ENCODE assay signal across 21 cellular contexts in the genomic region with DNA sequence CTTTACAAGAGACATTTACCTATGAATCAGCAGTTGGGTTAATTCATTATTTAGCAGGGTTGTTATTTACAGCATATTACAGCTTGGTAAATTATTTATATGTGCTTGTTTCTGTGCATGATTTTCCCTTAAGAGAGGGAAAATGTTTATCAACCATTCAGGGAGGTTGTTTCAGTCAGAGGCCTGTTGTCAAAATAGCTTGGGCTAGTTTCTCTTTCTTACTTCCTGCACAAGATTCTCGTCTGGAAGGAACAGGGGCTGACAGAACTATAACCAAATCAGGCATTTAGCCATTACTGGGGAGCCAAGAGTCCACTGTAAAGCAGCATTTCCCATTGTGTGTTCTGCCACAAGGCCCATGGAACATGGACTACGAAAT.
"Had no signal": no experiment of that assay in that cellular context is flagged by ENCODE, and none has a peak within 500 bp of the region (broad histone marks: within the 10 kb centered on the region; RNA-seq: fewer than 3 reads in every experiment).

No MANE protein-coding gene starts in this region.

- FAIRE-seq: endometrium had no signal

- H3K4me3 Mint-ChIP-seq: activated CD8-positive, alpha-beta T cell treated with anti-CD3 and anti-CD28 coated beads for 36 hours; activated naive CD8-positive, alpha-beta T cell treated with anti-CD3 and anti-CD28 coated beads, Interleukin-2, amount 10 ng/mL, durations not matched to agents 7 days and 5 days; activated T-cell treated with anti-CD3 and anti-CD28 coated beads, Interleukin-2, amount 50 U/mL, for 72 hours; natural killer cell; stimulated activated naive B cell treated with anti-CD40 and anti-IgM and Interleukin-4, amounts not matched to agents 10 μg/mL and 1 μg/mL and 100 μg/mL, for 72 hours had no signal

- H3K27me3 Mint-ChIP-seq: activated CD8-positive, alpha-beta T cell treated with anti-CD3 and anti-CD28 coated beads for 36 hours; activated naive CD8-positive, alpha-beta T cell treated with anti-CD3 and anti-CD28 coated beads, Interleukin-2, amount 10 ng/mL, durations not matched to agents 7 days and 5 days; stimulated activated naive B cell treated with anti-CD40 and anti-IgM and Interleukin-4, amounts not matched to agents 10 μg/mL and 1 μg/mL and 100 μg/mL, for 72 hours had no signal

- H3K4me1 Mint-ChIP-seq: activated naive CD8-positive, alpha-beta T cell treated with anti-CD3 and anti-CD28 coated beads, Interleukin-2, amount 10 ng/mL, durations not matched to agents 7 days and 5 days; natural killer cell; stimulated activated naive B cell treated with anti-CD40 and anti-IgM and Interleukin-4, amounts not matched to agents 10 μg/mL and 1 μg/mL and 100 μg/mL, for 72 hours had no signal

- H3K36me3 ChIP-seq: lower lobe of right lung, prostate gland, right lobe of liver, spleen, WERI-Rb-1 had no signal

- H3K27ac Mint-ChIP-seq: activated CD8-positive, alpha-beta T cell treated with anti-CD3 and anti-CD28 coated beads for 36 hours; activated naive CD8-positive, alpha-beta T cell treated with anti-CD3 and anti-CD28 coated beads, Interleukin-2, amount 10 ng/mL, durations not matched to agents 7 days and 5 days; activated T-cell treated with anti-CD3 and anti-CD28 coated beads, Interleukin-2, amount 50 U/mL, for 72 hours; natural killer cell; stimulated activated naive B cell treated with anti-CD40 and anti-IgM and Interleukin-4, amounts not matched to agents 10 μg/mL and 1 μg/mL and 100 μg/mL, for 72 hours had no signal

- H3K4me1 ChIP-seq: lower lobe of right lung, prostate gland, right lobe of liver, spleen had no signal

- H3K9me3 ChIP-seq: lower lobe of right lung, prostate gland, right lobe of liver, spleen had no signal

- H3K9me3 Mint-ChIP-seq: activated CD8-positive, alpha-beta T cell treated with anti-CD3 and anti-CD28 coated beads for 36 hours; activated naive CD8-positive, alpha-beta T cell treated with anti-CD3 and anti-CD28 coated beads, Interleukin-2, amount 10 ng/mL, durations not matched to agents 7 days and 5 days; activated T-cell treated with anti-CD3 and anti-CD28 coated beads, Interleukin-2, amount 50 U/mL, for 72 hours; natural killer cell; stimulated activated naive B cell treated with anti-CD40 and anti-IgM and Interleukin-4, amounts not matched to agents 10 μg/mL and 1 μg/mL and 100 μg/mL, for 72 hours had no signal

- H3K36me3 Mint-ChIP-seq: activated naive CD8-positive, alpha-beta T cell treated with anti-CD3 and anti-CD28 coated beads, Interleukin-2, amount 10 ng/mL, durations not matched to agents 7 days and 5 days; natural killer cell; stimulated activated naive B cell treated with anti-CD40 and anti-IgM and Interleukin-4, amounts not matched to agents 10 μg/mL and 1 μg/mL and 100 μg/mL, for 72 hours had no signal

- DNase-seq: activated CD4-positive, alpha-beta T cell treated with anti-CD3 and anti-CD28 coated beads for 4 hours; activated CD8-positive, alpha-beta memory T cell treated with anti-CD3 and anti-CD28 coated beads, Interleukin-2, amount 50 U/mL, for 4 hours; activated CD8-positive, alpha-beta T cell treated with anti-CD3 and anti-CD28 coated beads for 36 hours; activated gamma-delta T cell treated with Interleukin-2 at 50 U/mL for 16 hours; activated naive CD8-positive, alpha-beta T cell treated with anti-CD3 and anti-CD28 coated beads, Interleukin-2, amount 10 ng/mL, durations not matched to agents 7 days and 5 days; activated T-cell treated with anti-CD3 and anti-CD28 coated beads, Interleukin-2, amount 50 U/mL, for 72 hours; anterior cingulate cortex; dorsolateral prefrontal cortex; lower lobe of right lung; natural killer cell; occipital lobe; right lobe of liver; spleen; stimulated activated CD4-positive, alpha-beta T cell treated with anti-CD3 and anti-CD28 coated beads, Interleukin-1b, Interleukin-23, amount 100 ng/mL, for 48 hours; stimulated activated naive B cell treated with anti-CD40 and anti-IgM and Interleukin-4, amounts not matched to agents 10 μg/mL and 1 μg/mL and 100 μg/mL, for 72 hours; T-helper 9 cell; trophoblast cell; WERI-Rb-1 had no signal

- H3K4me3 ChIP-seq: dorsolateral prefrontal cortex, lower lobe of right lung, prostate gland, right lobe of liver, spleen had no signal

- H3K27ac ChIP-seq: dorsolateral prefrontal cortex, lower lobe of right lung, prostate gland, right lobe of liver, spleen, WERI-Rb-1 had no signal

- ATAC-seq: activated CD8-positive, alpha-beta T cell treated with anti-CD3 and anti-CD28 coated beads for 36 hours; activated T-cell treated with anti-CD3 and anti-CD28 coated beads, Interleukin-2, amount 50 U/mL, for 72 hours; esophagus mucosa; lower lobe of right lung; natural killer cell; right lobe of liver; stimulated activated naive B cell treated with anti-CD40 and anti-IgM and Interleukin-4, amounts not matched to agents 10 μg/mL and 1 μg/mL and 100 μg/mL, for 72 hours had no signal

- H3K27me3 ChIP-seq: right lobe of liver had no signal
